Comparison of ENCODE assay signal across 17 cellular contexts in genomic region chr18:44143054-44143453, GRCh38.
"Had no signal": no experiment of that assay in that cellular context is flagged by ENCODE, and none has a peak within 500 bp of the region (broad histone marks: within the 10 kb centered on the region; RNA-seq: fewer than 3 reads in every experiment).

No MANE protein-coding gene starts in this region.

- ATAC-seq: foreskin keratinocyte; heart left ventricle; left cardiac atrium; natural killer cell; right lobe of liver; stimulated activated effector memory CD8-positive, alpha-beta T cell treated with anti-CD3 and anti-CD28 coated beads, Interleukin-12 subunit alpha, Interleukin-12 subunit beta, amount 100 ng/mL, for 72 hours; stimulated activated naive CD8-positive, alpha-beta T cell treated with anti-CD3 and anti-CD28 coated beads, Interleukin-15, Interleukin-2, amounts not matched to agents 100 U/mL and 50 U/mL, for 24 hours had no signal

- DNase-seq: effector CD4-positive, alpha-beta T cell; endodermal cell; erythroblast; foreskin keratinocyte; heart left ventricle; hippocampal formation; left cardiac atrium; natural killer cell; nucleus accumbens; ovary; retina; right lobe of liver; stimulated activated CD4-positive, alpha-beta T cell treated with anti-CD3 and anti-CD28 coated beads, Interleukin-4, amount 100 ng/mL, for 1 hour; stimulated activated CD8-positive, alpha-beta memory T cell treated with anti-CD3 and anti-CD28 coated beads, Interleukin-4, amount 100 ng/mL, for 48 hours; stimulated activated naive CD8-positive, alpha-beta T cell treated with anti-CD3 and anti-CD28 coated beads, Interleukin-15, Interleukin-2, amounts not matched to agents 100 U/mL and 50 U/mL, for 24 hours; thyroid gland had no signal
